In the genomic region with DNA sequence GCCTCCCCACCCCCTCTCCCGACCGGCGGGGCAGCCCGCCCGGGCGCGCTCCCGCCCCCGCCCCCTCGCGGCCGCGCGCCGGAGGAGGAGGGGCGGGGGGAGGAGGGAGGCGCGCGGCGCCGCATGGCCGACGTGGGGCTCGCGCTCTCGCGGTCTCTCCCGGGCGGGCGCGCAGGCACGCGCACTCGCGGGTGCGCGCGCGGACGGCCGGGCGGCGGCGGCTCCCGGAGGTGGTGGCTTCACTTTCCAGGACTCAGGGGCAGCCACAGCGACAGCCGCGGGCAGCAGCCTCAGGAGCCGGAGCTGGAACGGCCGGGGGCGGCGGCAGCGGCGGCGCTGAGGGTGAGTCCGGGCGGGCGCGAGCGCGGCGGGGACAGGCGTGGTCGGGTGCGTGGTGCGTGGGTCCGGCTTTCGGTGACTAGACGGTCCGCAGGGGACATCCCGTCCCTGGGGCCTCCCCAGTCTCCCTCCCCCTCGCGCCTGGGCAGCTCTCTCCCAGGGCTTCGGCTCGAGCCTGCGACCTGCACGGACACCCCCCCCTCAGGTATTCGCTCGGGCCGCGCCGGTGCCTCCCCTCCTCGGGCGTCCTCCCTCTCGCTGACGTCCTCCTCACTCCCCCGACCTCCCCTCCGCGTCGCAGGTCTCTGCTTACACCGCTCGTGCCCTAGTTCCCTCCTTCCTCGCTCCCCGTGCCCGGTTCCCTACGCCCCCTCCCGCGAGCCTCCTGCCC, we compare ENCODE assay signal across 1 cellular context.
TF ChIP-seq lines count a peak whose summit lies in the region.

TSS of gene UBE2E2 (plus strand) at position 407 of the 730 bp plus-strand sequence.

TF ChIP-seq in GM23338, 12 proteins besides CTCF, POLR2A, EP300 and RAD21 (continued from another document):
- TF ChIP-seq, protein P1, sequence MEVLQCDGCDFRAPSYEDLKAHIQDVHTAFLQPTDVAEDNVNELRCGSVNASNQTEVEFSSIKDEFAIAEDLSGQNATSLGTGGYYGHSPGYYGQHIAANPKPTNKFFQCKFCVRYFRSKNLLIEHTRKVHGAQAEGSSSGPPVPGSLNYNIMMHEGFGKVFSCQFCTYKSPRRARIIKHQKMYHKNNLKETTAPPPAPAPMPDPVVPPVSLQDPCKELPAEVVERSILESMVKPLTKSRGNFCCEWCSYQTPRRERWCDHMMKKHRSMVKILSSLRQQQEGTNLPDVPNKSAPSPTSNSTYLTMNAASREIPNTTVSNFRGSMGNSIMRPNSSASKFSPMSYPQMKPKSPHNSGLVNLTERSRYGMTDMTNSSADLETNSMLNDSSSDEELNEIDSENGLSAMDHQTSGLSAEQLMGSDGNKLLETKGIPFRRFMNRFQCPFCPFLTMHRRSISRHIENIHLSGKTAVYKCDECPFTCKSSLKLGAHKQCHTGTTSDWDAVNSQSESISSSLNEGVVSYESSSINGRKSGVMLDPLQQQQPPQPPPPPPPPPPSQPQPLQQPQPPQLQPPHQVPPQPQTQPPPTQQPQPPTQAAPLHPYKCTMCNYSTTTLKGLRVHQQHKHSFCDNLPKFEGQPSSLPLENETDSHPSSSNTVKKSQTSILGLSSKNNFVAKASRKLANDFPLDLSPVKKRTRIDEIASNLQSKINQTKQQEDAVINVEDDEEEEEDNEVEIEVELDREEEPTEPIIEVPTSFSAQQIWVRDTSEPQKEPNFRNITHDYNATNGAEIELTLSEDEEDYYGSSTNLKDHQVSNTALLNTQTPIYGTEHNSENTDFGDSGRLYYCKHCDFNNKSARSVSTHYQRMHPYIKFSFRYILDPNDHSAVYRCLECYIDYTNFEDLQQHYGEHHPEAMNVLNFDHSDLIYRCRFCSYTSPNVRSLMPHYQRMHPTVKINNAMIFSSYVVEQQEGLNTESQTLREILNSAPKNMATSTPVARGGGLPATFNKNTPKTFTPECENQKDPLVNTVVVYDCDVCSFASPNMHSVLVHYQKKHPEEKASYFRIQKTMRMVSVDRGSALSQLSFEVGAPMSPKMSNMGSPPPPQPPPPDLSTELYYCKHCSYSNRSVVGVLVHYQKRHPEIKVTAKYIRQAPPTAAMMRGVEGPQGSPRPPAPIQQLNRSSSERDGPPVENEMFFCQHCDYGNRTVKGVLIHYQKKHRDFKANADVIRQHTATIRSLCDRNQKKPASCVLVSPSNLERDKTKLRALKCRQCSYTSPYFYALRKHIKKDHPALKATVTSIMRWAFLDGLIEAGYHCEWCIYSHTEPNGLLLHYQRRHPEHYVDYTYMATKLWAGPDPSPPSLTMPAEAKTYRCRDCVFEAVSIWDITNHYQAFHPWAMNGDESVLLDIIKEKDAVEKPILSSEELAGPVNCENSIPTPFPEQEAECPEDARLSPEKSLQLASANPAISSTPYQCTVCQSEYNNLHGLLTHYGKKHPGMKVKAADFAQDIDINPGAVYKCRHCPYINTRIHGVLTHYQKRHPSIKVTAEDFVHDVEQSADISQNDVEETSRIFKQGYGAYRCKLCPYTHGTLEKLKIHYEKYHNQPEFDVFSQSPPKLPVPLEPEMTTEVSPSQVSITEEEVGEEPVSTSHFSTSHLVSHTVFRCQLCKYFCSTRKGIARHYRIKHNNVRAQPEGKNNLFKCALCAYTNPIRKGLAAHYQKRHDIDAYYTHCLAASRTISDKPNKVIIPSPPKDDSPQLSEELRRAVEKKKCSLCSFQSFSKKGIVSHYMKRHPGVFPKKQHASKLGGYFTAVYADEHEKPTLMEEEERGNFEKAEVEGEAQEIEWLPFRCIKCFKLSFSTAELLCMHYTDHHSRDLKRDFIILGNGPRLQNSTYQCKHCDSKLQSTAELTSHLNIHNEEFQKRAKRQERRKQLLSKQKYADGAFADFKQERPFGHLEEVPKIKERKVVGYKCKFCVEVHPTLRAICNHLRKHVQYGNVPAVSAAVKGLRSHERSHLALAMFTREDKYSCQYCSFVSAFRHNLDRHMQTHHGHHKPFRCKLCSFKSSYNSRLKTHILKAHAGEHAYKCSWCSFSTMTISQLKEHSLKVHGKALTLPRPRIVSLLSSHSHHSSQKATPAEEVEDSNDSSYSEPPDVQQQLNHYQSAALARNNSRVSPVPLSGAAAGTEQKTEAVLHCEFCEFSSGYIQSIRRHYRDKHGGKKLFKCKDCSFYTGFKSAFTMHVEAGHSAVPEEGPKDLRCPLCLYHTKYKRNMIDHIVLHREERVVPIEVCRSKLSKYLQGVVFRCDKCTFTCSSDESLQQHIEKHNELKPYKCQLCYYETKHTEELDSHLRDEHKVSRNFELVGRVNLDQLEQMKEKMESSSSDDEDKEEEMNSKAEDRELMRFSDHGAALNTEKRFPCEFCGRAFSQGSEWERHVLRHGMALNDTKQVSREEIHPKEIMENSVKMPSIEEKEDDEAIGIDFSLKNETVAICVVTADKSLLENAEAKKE (CRISPR knock-in tag; IDR thresholded peaks at IDR 0.05): no peak
- TF ChIP-seq, protein P2, sequence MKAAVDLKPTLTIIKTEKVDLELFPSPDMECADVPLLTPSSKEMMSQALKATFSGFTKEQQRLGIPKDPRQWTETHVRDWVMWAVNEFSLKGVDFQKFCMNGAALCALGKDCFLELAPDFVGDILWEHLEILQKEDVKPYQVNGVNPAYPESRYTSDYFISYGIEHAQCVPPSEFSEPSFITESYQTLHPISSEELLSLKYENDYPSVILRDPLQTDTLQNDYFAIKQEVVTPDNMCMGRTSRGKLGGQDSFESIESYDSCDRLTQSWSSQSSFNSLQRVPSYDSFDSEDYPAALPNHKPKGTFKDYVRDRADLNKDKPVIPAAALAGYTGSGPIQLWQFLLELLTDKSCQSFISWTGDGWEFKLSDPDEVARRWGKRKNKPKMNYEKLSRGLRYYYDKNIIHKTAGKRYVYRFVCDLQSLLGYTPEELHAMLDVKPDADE (IDR thresholded peaks at IDR 0.05): no peak
- TF ChIP-seq CREB1 (CRISPR knock-in tag; IDR thresholded peaks at IDR 0.05; ENCODE audit: low read depth) (peak; percentile 67), EZH2phosphoT487 (IDR thresholded peaks at IDR 0.05; ENCODE audit: unreplicated experiment) (no peak), ZNF331 (CRISPR knock-in tag; IDR thresholded peaks at IDR 0.05; ENCODE audit: low read depth) (no peak), ZNF114 (CRISPR knock-in tag; IDR thresholded peaks at IDR 0.05) (no peak), NANOG (IDR thresholded peaks at IDR 0.05; ENCODE audit: borderline replicate concordance) (no peak), JUNB (IDR thresholded peaks at IDR 0.05; ENCODE audit: unreplicated experiment) (no peak)
TF ChIP-seq in GM23338: peak in this region for 2.
